Comparison of ENCODE assay signal across 8 cellular contexts in genomic region chr6:109349419-109349987, GRCh38. TPM values are rescaled to one million over a fixed set of nuclear protein-coding genes. Genes with fewer than 3 reads are reported as not detected.
DNase-seq lines count a peak whose midpoint lies in the region; ATAC-seq and TF ChIP-seq lines count a peak whose summit lies in the region.

No MANE protein-coding gene starts in this region.

- peaks cover 22% of the 10 kb centered on the region for H3K36me3 Mint-ChIP-seq in activated CD4-positive, alpha-beta T cell treated with anti-CD3 and anti-CD28 coated beads, Interleukin-2, amount 10 ng/mL, durations not matched to agents 7 days and 5 days (ENCODE audit: low read depth)

- DNase-seq in AG10803 (ENCODE audit: low read depth) (peak; percentile 81), NCI-H1092 treated with DMSO at 0.1 percent for 48 hours (lab: John Stamatoyannopoulos, UW) (peak; percentile 55), astrocyte of the hippocampus (ENCODE audit: low read depth, low spot score) (peak; percentile 47), left lung (no peak)
- DNase-seq in stimulated activated CD4-positive, alpha-beta T cell treated with anti-CD3 and anti-CD28 coated beads, Interleukin-12 subunit alpha, Interleukin-12 subunit beta, amount 100 ng/mL, for 4 hours = no peak
- DNase-seq in stimulated activated naive CD4-positive, alpha-beta T cell treated with Interleukin-2 at 50 U/mL for 16 hours (lab: John Stamatoyannopoulos, UW) = no peak
- DNase-seq in activated CD4-positive, alpha-beta T cell treated with anti-CD3 and anti-CD28 coated beads, Interleukin-2, amount 10 ng/mL, durations not matched to agents 7 days and 5 days = no peak

- H3K36me3 ChIP-seq in left lung = peaks cover 0 to 13% of the 10 kb centered on the region in 2 donors

- H3K27ac ChIP-seq in left lung = peak overlapping the region in 1 of 2 donors; percentile 15

- no peaks in the 10 kb centered on the region for H3K27me3 Mint-ChIP-seq in activated CD4-positive, alpha-beta T cell treated with anti-CD3 and anti-CD28 coated beads, Interleukin-2, amount 10 ng/mL, durations not matched to agents 7 days and 5 days

- no peak overlapping the region for H3K4me3 ChIP-seq in AG10803 (ENCODE audit: low read length)
- H3K4me3 ChIP-seq in left lung = no peak overlapping the region

- H3K27ac Mint-ChIP-seq in activated CD4-positive, alpha-beta T cell treated with anti-CD3 and anti-CD28 coated beads, Interleukin-2, amount 10 ng/mL, durations not matched to agents 7 days and 5 days = no peak overlapping the region

- no peaks in the 10 kb centered on the region for H3K9me3 ChIP-seq in left lung

- peaks cover 11% of the 10 kb centered on the region for H3K4me1 Mint-ChIP-seq in activated CD4-positive, alpha-beta T cell treated with anti-CD3 and anti-CD28 coated beads, Interleukin-2, amount 10 ng/mL, durations not matched to agents 7 days and 5 days

- H3K9me3 Mint-ChIP-seq in activated CD4-positive, alpha-beta T cell treated with anti-CD3 and anti-CD28 coated beads, Interleukin-2, amount 10 ng/mL, durations not matched to agents 7 days and 5 days = no peaks in the 10 kb centered on the region

- POLR2A ChIA-PET in activated CD4-positive, alpha-beta T cell treated with anti-CD3 and anti-CD28 coated beads, Interleukin-2, amount 10 ng/mL, durations not matched to agents 7 days and 5 days (lab: Charles Lee) = no interaction called here

- CTCF ChIA-PET in activated CD4-positive, alpha-beta T cell treated with anti-CD3 and anti-CD28 coated beads, Interleukin-2, amount 10 ng/mL, durations not matched to agents 7 days and 5 days (lab: Charles Lee) = interaction anchor here (0.7 to 1.4 kb wide), 3 partner anchors 13 to 132 kb away, joined by 4 read pairs; no protein-coding TSS in a partner anchor

- no peak overlapping the region for H3K4me3 Mint-ChIP-seq in activated CD4-positive, alpha-beta T cell treated with anti-CD3 and anti-CD28 coated beads, Interleukin-2, amount 10 ng/mL, durations not matched to agents 7 days and 5 days

- intact Hi-C loops in left lung (cut with DNase I) = no loop called here

- peaks cover 12 to 58% of the 10 kb centered on the region in 2 donors for H3K4me1 ChIP-seq in left lung

- TF ChIP-seq CTCF in AG10803 (conservative IDR thresholded peaks at IDR 0.05; ENCODE audit: low read length) (no peak), left lung (IDR thresholded peaks at IDR 0.05) (no peak)

- peak; percentile 92 for ATAC-seq in left lung
- ATAC-seq in GM19395 (IDR thresholded peaks at IDR 0.05; ENCODE audit: unreplicated experiment) = no peak

- H3K27me3 ChIP-seq in left lung = no peaks in the 10 kb centered on the region

RNA-seq across cellular contexts. Expression of gene CD164, which starts 32.8 kb away (rescaled TPM):
- 100 to 1,000 TPM; 266 to 284 TPM for total RNA-seq in left lung
- total RNA-seq in activated CD4-positive, alpha-beta T cell treated with anti-CD3 and anti-CD28 coated beads, Interleukin-2, amount 10 ng/mL, durations not matched to agents 7 days and 5 days = 100 to 1,000 TPM; 270 to 275 TPM

Comparison
In these comparisons a context has a peak if more than half of its experiments do, and no peak if none do; other contexts are left out.
1. DNase-seq: peak in AG10803 (single experiment), NCI-H1092 treated with DMSO at 0.1 percent for 48 hours (single experiment) and astrocyte of the hippocampus (single experiment); none in left lung (0 of 2), stimulated activated CD4-positive, alpha-beta T cell treated with anti-CD3 and anti-CD28 coated beads, Interleukin-12 subunit alpha, Interleukin-12 subunit beta, amount 100 ng/mL, for 4 hours (single experiment), stimulated activated naive CD4-positive, alpha-beta T cell treated with Interleukin-2 at 50 U/mL for 16 hours (single experiment) and activated CD4-positive, alpha-beta T cell treated with anti-CD3 and anti-CD28 coated beads, Interleukin-2, amount 10 ng/mL, durations not matched to agents 7 days and 5 days (single experiment).